In genomic region chr9:12351293-12351852, GRCh38 we compare ENCODE assay signal across 17 cellular contexts.
"Had no signal": no experiment of that assay in that cellular context is flagged by ENCODE, and none has a peak within 500 bp of the region (broad histone marks: within the 10 kb centered on the region; RNA-seq: fewer than 3 reads in every experiment).

No MANE protein-coding gene starts in this region.

- H3K27ac Mint-ChIP-seq: naive thymus-derived CD4-positive, alpha-beta T cell; nephron progenitor cell; type B pancreatic cell had no signal

- H3K36me3 ChIP-seq: colonic mucosa, ovary, right atrium auricular region, uterus had no signal

- H3K9me3 ChIP-seq: colonic mucosa, ovary, right atrium auricular region, uterus had no signal

- DNase-seq: colonic mucosa; dermis blood vessel endothelial cell; effector CD4-positive, alpha-beta T cell; foreskin melanocyte; head of caudate nucleus; mammary epithelial cell; naive thymus-derived CD4-positive, alpha-beta T cell; nephron progenitor cell; nucleus accumbens; ovary; small intestine; stimulated activated CD4-positive, alpha-beta T cell treated with anti-CD3 and anti-CD28 coated beads, Interleukin-12 subunit alpha, Interleukin-12 subunit beta, amount 100 ng/mL, for 4 hours; stimulated activated naive CD4-positive, alpha-beta T cell treated with Interleukin-2 at 50 U/mL for 16 hours; uterus had no signal

- H3K27ac ChIP-seq: colonic mucosa, ovary, right atrium auricular region, uterus had no signal

- H3K27me3 ChIP-seq: colonic mucosa, hepatocyte, ovary, right atrium auricular region, uterus had no signal

- H3K36me3 Mint-ChIP-seq: type B pancreatic cell had no signal

- H3K4me1 Mint-ChIP-seq: naive thymus-derived CD4-positive, alpha-beta T cell; nephron progenitor cell had no signal

- H3K4me3 Mint-ChIP-seq: naive thymus-derived CD4-positive, alpha-beta T cell; nephron progenitor cell; type B pancreatic cell had no signal

- H3K4me3 ChIP-seq: colonic mucosa, hepatocyte, ovary, right atrium auricular region, uterus had no signal

- H3K27me3 Mint-ChIP-seq: naive thymus-derived CD4-positive, alpha-beta T cell; type B pancreatic cell had no signal

- H3K9me3 Mint-ChIP-seq: nephron progenitor cell had no signal

- H3K4me1 ChIP-seq: colonic mucosa, right atrium auricular region, uterus had no signal
